In genomic region chr1:174874337-174875053, GRCh38 we compare ENCODE assay signal across 1 cellular context.
A peak's percentile ranks its signal among the peaks of the same experiment; 100 is the strongest.
TF ChIP-seq lines count a peak whose summit lies in the region.

No MANE protein-coding gene starts in this region.

TF ChIP-seq in liver, 16 proteins besides CTCF, POLR2A, EP300 and RAD21 (continued from another document):
- TF ChIP-seq JUND (IDR thresholded peaks at IDR 0.05) (no peak), RXRA (IDR thresholded peaks at IDR 0.05) (peak; percentile 16 to 26)
